In genomic region chr3:150697646-150698045, GRCh38 we compare ENCODE assay signal across 1 cellular context.
TF ChIP-seq lines count a peak whose summit lies in the region.

No MANE protein-coding gene starts in this region.

TF ChIP-seq in IMR-90, 13 proteins besides CTCF, POLR2A, EP300 and RAD21 (continued from another document):
- no peak for TF ChIP-seq ELK1 (IDR thresholded peaks at IDR 0.05; ENCODE audit: borderline replicate concordance, low read depth, low read length)
- no peak for TF ChIP-seq FOS (IDR thresholded peaks at IDR 0.05; ENCODE audit: low read depth, low read length)
- no peak for TF ChIP-seq RCOR1 (IDR thresholded peaks at IDR 0.05; ENCODE audit: insufficient replicate concordance, low read length)
- no peak for TF ChIP-seq MAFK (IDR thresholded peaks at IDR 0.05; ENCODE audit: low read depth, low read length)
- TF ChIP-seq CHD1 (IDR thresholded peaks at IDR 0.05; ENCODE audit: low read depth, low read length): no peak
- no peak for TF ChIP-seq CEBPB (IDR thresholded peaks at IDR 0.05; ENCODE audit: low read depth, low read length)
- TF ChIP-seq NFE2L2 (IDR thresholded peaks at IDR 0.05; ENCODE audit: low read depth, low read length): no peak
